In genomic region chr3:119497824-119498187, GRCh38 we compare ENCODE assay signal across 8 cellular contexts. TPM values are rescaled to one million over a fixed set of nuclear protein-coding genes. Genes with fewer than 3 reads are reported as not detected.
A peak's percentile ranks its signal among the peaks of the same experiment; 100 is the strongest.
DNase-seq lines count a peak whose midpoint lies in the region; ATAC-seq and TF ChIP-seq lines count a peak whose summit lies in the region.

No MANE protein-coding gene starts in this region.

- H2AFZ ChIP-seq in HCT116 (ENCODE audit: low read depth, low read length, poor library complexity, severe bottlenecking) = no peak overlapping the region

- in situ Hi-C loops in Caki2 (cut with HindIII; ENCODE audit: low pct_unique_long_range_greater_than_20kb, low sequenced_read_pairs) = no loop called here

- intact Hi-C loops in HCT116 (cut with micrococcal nuclease) = loop anchor here (2.0 kb wide), 1 partner anchor 29 kb away; the partner anchor contains the start of gene POGLUT1

- peak overlapping the region; percentile 62 to 81 for H3K4me3 ChIP-seq in HCT116 (replicated peaks in 1 of 2; ENCODE audit: low read depth in 1 of 2, low read length in 2 of 2)

- TF ChIP-seq RAD21 in HCT116 (IDR thresholded peaks at IDR 0.05; ENCODE audit: low read depth) = no peak

- H3K9me3 Mint-ChIP-seq in nephron progenitor cell = no peaks in the 10 kb centered on the region

- peak overlapping the region; percentile 79 for H3K27ac ChIP-seq in HCT116 (ENCODE audit: low read depth, low read length)

- peak overlapping the region; percentile 92 for H3K4me3 Mint-ChIP-seq in T-helper 17 cell
- peak overlapping the region; percentile 100 for H3K4me3 Mint-ChIP-seq in nephron progenitor cell

- no peaks in the 10 kb centered on the region for H3K9me3 ChIP-seq in HCT116 (ENCODE audit: control insufficient read depth in 1 of 2, insufficient read depth in 1 of 2, low read depth in 1 of 2, low read length in 2 of 2)
- no peaks in the 10 kb centered on the region for H3K9me3 ChIP-seq in T-helper 17 cell (ENCODE audit: control insufficient read depth, low read length, poor library complexity, severe bottlenecking)

- H3K36me3 Mint-ChIP-seq in T-helper 17 cell (ENCODE audit: low read depth) (no peaks in the 10 kb centered on the region), nephron progenitor cell (ENCODE audit: low read depth) (peaks cover 15% of the 10 kb centered on the region)

- H3K4me1 ChIP-seq in HCT116 (ENCODE audit: control insufficient read depth in 1 of 2, insufficient read depth in 2 of 2, low read length in 2 of 2) = peaks cover 7 to 16% of the 10 kb centered on the region in 2 experiments; a peak in 2 of 4 replicates

- TF ChIP-seq CTCF in HCT116 (IDR thresholded peaks at IDR 0.05 in 2 of 3, conservative IDR thresholded peaks at IDR 0.05 in 1 of 3; ENCODE audit: borderline replicate concordance in 1 of 3, insufficient read depth in 1 of 3, low read depth in 2 of 3, low read length in 2 of 3) (no peak), nephron progenitor cell (IDR thresholded peaks at IDR 0.05) (no peak)

- ATAC-seq in HCT116 (peak; percentile 13; the same call in 1 of the 2 replicates), T-helper 17 cell (no peak), GM18868 (IDR thresholded peaks at IDR 0.05; ENCODE audit: unreplicated experiment) (no peak)

- no peaks in the 10 kb centered on the region for H3K9me2 ChIP-seq in HCT116 (ENCODE audit: insufficient read depth)

- no peaks in the 10 kb centered on the region for H4K20me1 ChIP-seq in HCT116 (ENCODE audit: insufficient read depth)

- H3K27ac Mint-ChIP-seq in T-helper 17 cell = peak overlapping the region; percentile 98
- H3K27ac Mint-ChIP-seq in nephron progenitor cell = peak overlapping the region; percentile 100

- H3K27me3 Mint-ChIP-seq in T-helper 17 cell = no peaks in the 10 kb centered on the region
- peaks cover 4% of the 10 kb centered on the region for H3K27me3 Mint-ChIP-seq in nephron progenitor cell (ENCODE audit: low read depth, poor library complexity)

- H3K9ac ChIP-seq in HCT116 (ENCODE audit: low read length) = peak overlapping the region; percentile 85

- no peaks in the 10 kb centered on the region for H3K27me3 ChIP-seq in HCT116 (ENCODE audit: insufficient read depth, low read length)

- POLR2A ChIA-PET in HCT116 (lab: Charles Lee) = interaction anchor here (0.8 to 1.5 kb wide), 4 partner anchors 18 to 257 kb away, joined by 3 to 7 read pairs (median 3); partner anchors contain the start of genes B4GALT4 and TMEM39A

- DNase-seq in Caki2 (ENCODE audit: low read depth) = peak; percentile 26
- no peak for DNase-seq in HCT116 (ENCODE audit: low read depth, low spot score)
- DNase-seq in T-helper 17 cell = no peak
- DNase-seq in fibroblast of gingiva (ENCODE audit: low read depth) = peak; percentile 10
- DNase-seq in nephron progenitor cell = peak; percentile 13
- no peak for DNase-seq in GOT3 (lab: John Stamatoyannopoulos, UW)
- no peak for DNase-seq in NCI-H526 treated with DMSO at 0.1 percent for 48 hours (lab: John Stamatoyannopoulos, UW)

- BruUV-seq in HCT116 (replicated peaks; lab: Mats Ljungman, UMichigan) = TSS peak; percentile 96

- RAD21 ChIA-PET in HCT116 (lab: Charles Lee; ENCODE audit: low non-redundant PET in 1 of 2, low total read pairs in 2 of 2, uncharacterized antibody in 2 of 2, unreplicated experiment in 2 of 2) = interaction anchor here in 1 of 2 experiments (0.6 kb wide), 1 partner anchor 179 kb away, joined by 4 read pairs; no protein-coding TSS in a partner anchor

- H3K4me1 Mint-ChIP-seq in T-helper 17 cell = peaks cover 14% of the 10 kb centered on the region
- H3K4me1 Mint-ChIP-seq in nephron progenitor cell = peaks cover 45% of the 10 kb centered on the region

- CTCF ChIA-PET in HCT116 (lab: Charles Lee) = interaction anchor here (0.6 to 0.9 kb wide), 2 partner anchors 28 to 198 kb away, joined by 3 read pairs; no protein-coding TSS in a partner anchor

- H3K4me2 ChIP-seq in HCT116 (ENCODE audit: low read length) = peak overlapping the region; percentile 75

- peaks cover 36% of the 10 kb centered on the region for H3K79me2 ChIP-seq in HCT116 (ENCODE audit: insufficient read depth, low read length)

- H3K36me3 ChIP-seq in HCT116 (ENCODE audit: control insufficient read depth in 1 of 2, insufficient read depth in 2 of 2, low read length in 2 of 2) = peaks cover 0 to 2% of the 10 kb centered on the region in 2 experiments; a peak in 3 of 4 replicates

- TF ChIP-seq POLR2A in HCT116 (IDR thresholded peaks at IDR 0.05; ENCODE audit: borderline replicate concordance, extremely low read depth, insufficient read depth, insufficient read length) = no peak

TF ChIP-seq in HCT116, 20 proteins besides CTCF, POLR2A, EP300 and RAD21:
- TF ChIP-seq EZH2phosphoT487 (IDR thresholded peaks at IDR 0.05; ENCODE audit: borderline replicate concordance) (no peak), TCF7L2 (IDR thresholded peaks at IDR 0.05; ENCODE audit: borderline replicate concordance, extremely low read depth, insufficient read depth, insufficient read length) (no peak), ELF1 (IDR thresholded peaks at IDR 0.05; ENCODE audit: borderline replicate concordance, low read depth) (no peak), MAX (IDR thresholded peaks at IDR 0.05) (no peak), SIN3A (IDR thresholded peaks at IDR 0.05; ENCODE audit: low read depth) (no peak), CEBPB (IDR thresholded peaks at IDR 0.05; ENCODE audit: low read depth) (no peak), CBX3 (IDR thresholded peaks at IDR 0.05; ENCODE audit: low read depth) (no peak), REST (IDR thresholded peaks at IDR 0.05; ENCODE audit: low read depth) (no peak), ATF3 (IDR thresholded peaks at IDR 0.05) (no peak), ZBTB33 (IDR thresholded peaks at IDR 0.05; ENCODE audit: extremely low read depth, insufficient replicate concordance, low read length) (no peak), JUND (IDR thresholded peaks at IDR 0.05) (no peak), EZH2 (IDR thresholded peaks at IDR 0.05) (no peak), ZNF274 (IDR thresholded peaks at IDR 0.05; ENCODE audit: low read depth, low read length) (no peak), EGR1 (IDR thresholded peaks at IDR 0.05; ENCODE audit: low read depth) (no peak), POLR2AphosphoS5 (IDR thresholded peaks at IDR 0.05; ENCODE audit: low read depth, low read length) (no peak), SRF (IDR thresholded peaks at IDR 0.05; ENCODE audit: low read depth) (no peak)

RNA-seq across cellular contexts. Expression of gene TIMMDC1, which starts 0.5 kb away (rescaled TPM):
- 22.9 and 55.5 TPM in 2 replicates for total RNA-seq in Caki2 (2014; rRNA removed; shearing (Covaris generic); ENCODE audit: low replicate concordance)
- total RNA-seq in HCT116 (2021; ENCODE audit: unreplicated experiment) = 121 TPM
- polyA plus RNA-seq in HCT116 (2012) = 46.2 and 60.3 TPM in 2 replicates
- total RNA-seq in T-helper 17 cell = 10 to 100 TPM; 26.9 to 29.5 TPM

RNA-seq across cellular contexts. Expression of gene POGLUT1, which starts 29.0 kb away (rescaled TPM):
- 2.1 and 16.1 TPM in 2 replicates for total RNA-seq in Caki2 (2014; rRNA removed; shearing (Covaris generic); ENCODE audit: low replicate concordance)
- total RNA-seq in HCT116 (2021; ENCODE audit: unreplicated experiment) = 13.8 TPM
- 5.8 and 8.5 TPM in 2 replicates for polyA plus RNA-seq in HCT116 (2012)
- total RNA-seq in T-helper 17 cell = 10 to 100 TPM; 26.3 to 27.3 TPM

RNA-seq across cellular contexts. Expression of gene TMEM39A, which starts 34.4 kb away (rescaled TPM):
- total RNA-seq in Caki2 (2014; rRNA removed; shearing (Covaris generic); ENCODE audit: low replicate concordance) = 41.5 and 91.3 TPM in 2 replicates
- total RNA-seq in HCT116 (2021; ENCODE audit: unreplicated experiment) (40.2 TPM), T-helper 17 cell (10 to 100 TPM; 65.8 to 70.6 TPM)
- polyA plus RNA-seq in HCT116 (2012) = 38.7 and 48.4 TPM in 2 replicates

Comparison
In these comparisons a context has a peak if more than half of its experiments do, and no peak if none do; other contexts are left out.
1. DNase-seq: peak in Caki2 (single experiment), fibroblast of gingiva (single experiment) and nephron progenitor cell (single experiment); none in HCT116 (single experiment), T-helper 17 cell (0 of 3), GOT3 (single experiment) and NCI-H526 treated with DMSO at 0.1 percent for 48 hours (single experiment).